Comparison of ENCODE assay signal across 9 cellular contexts in genomic region chr5:6829150-6829784, GRCh38.
A peak's percentile ranks its signal among the peaks of the same experiment; 100 is the strongest.
DNase-seq lines count a peak whose midpoint lies in the region; ATAC-seq lines count a peak whose summit lies in the region.
"Had no signal": no experiment of that assay in that cellular context is flagged by ENCODE, and none has a peak within 500 bp of the region (broad histone marks: within the 10 kb centered on the region; RNA-seq: fewer than 3 reads in every experiment).

No MANE protein-coding gene starts in this region.

- no peak overlapping the region for H3K4me2 ChIP-seq in mesendoderm (ENCODE audit: low read length)

- intact Hi-C loops in dendritic cell treated with granulocyte-macrophage colony-stimulating factor and Interleukin-4, amounts not matched to agents 40 ng/mL and 50 ng/mL, for 4 days (cut with micrococcal nuclease), result no loop called here

- no peak overlapping the region for H2BK120ac ChIP-seq in mesendoderm (ENCODE audit: low read depth, low read length)

- no peaks in the 10 kb centered on the region for H3K4me1 ChIP-seq in mesendoderm (ENCODE audit: control insufficient read depth, low read depth, low read length)

- H3K56ac ChIP-seq in mesendoderm (ENCODE audit: low read length), result no peak overlapping the region

- H3K4ac ChIP-seq in mesendoderm (ENCODE audit: low read depth, low read length), result no peak overlapping the region

- no peak overlapping the region for H3K27ac ChIP-seq in mesendoderm (ENCODE audit: low read depth, low read length)
- H3K27ac ChIP-seq: neutrophil had no signal

- no peaks in the 10 kb centered on the region for H3K36me3 Mint-ChIP-seq in dendritic cell treated with granulocyte-macrophage colony-stimulating factor and Interleukin-4, amounts not matched to agents 40 ng/mL and 50 ng/mL, for 4 days (ENCODE audit: low read depth)

- peaks cover 18% of the 10 kb centered on the region for H3K4me1 Mint-ChIP-seq in dendritic cell treated with granulocyte-macrophage colony-stimulating factor and Interleukin-4, amounts not matched to agents 40 ng/mL and 50 ng/mL, for 4 days (ENCODE audit: low read depth)

- H3K27me3 Mint-ChIP-seq in dendritic cell treated with granulocyte-macrophage colony-stimulating factor and Interleukin-4, amounts not matched to agents 40 ng/mL and 50 ng/mL, for 4 days, result no peaks in the 10 kb centered on the region

- no peak overlapping the region for H4K5ac ChIP-seq in mesendoderm (ENCODE audit: low read length)

- H3K27me3 ChIP-seq in mesendoderm (ENCODE audit: insufficient read depth, low read length, poor library complexity), result no peaks in the 10 kb centered on the region
- H3K27me3 ChIP-seq: neutrophil had no signal

- no peaks in the 10 kb centered on the region for H3K79me1 ChIP-seq in mesendoderm (ENCODE audit: low read length)

- no peak overlapping the region for H2BK5ac ChIP-seq in mesendoderm (ENCODE audit: low read length)

- no peak overlapping the region for H3K9ac ChIP-seq in mesendoderm (ENCODE audit: low read length)

- WGBS in mesendoderm (ENCODE audit: extremely low coverage, insufficient coverage, low lambda C conversion rate), result no CpG with 5 or more reads among the region's 5 CpGs

- peak overlapping the region; percentile 33 for H3K27ac Mint-ChIP-seq in dendritic cell treated with granulocyte-macrophage colony-stimulating factor and Interleukin-4, amounts not matched to agents 40 ng/mL and 50 ng/mL, for 4 days

- H2AK5ac ChIP-seq in mesendoderm (ENCODE audit: low read length), result no peak overlapping the region

- no peak overlapping the region for H3K18ac ChIP-seq in mesendoderm (ENCODE audit: low read length)

- H3K36me3 ChIP-seq in mesendoderm (ENCODE audit: control insufficient read depth, insufficient read depth, low read length), result no peaks in the 10 kb centered on the region
- H3K36me3 ChIP-seq: neutrophil had no signal

- H3K4me3 ChIP-seq in mesendoderm (ENCODE audit: low read length), result no peak overlapping the region

- H3K9me3 Mint-ChIP-seq in dendritic cell treated with granulocyte-macrophage colony-stimulating factor and Interleukin-4, amounts not matched to agents 40 ng/mL and 50 ng/mL, for 4 days, result peaks cover 9% of the 10 kb centered on the region

- H3K79me2 ChIP-seq in mesendoderm (ENCODE audit: control insufficient read depth, insufficient read depth, low read length), result no peaks in the 10 kb centered on the region

- no peak overlapping the region for H3K23ac ChIP-seq in mesendoderm (ENCODE audit: low read length)

- H4K8ac ChIP-seq in mesendoderm (ENCODE audit: low read depth, low read length), result no peak overlapping the region

- ATAC-seq in GM21367 (IDR thresholded peaks at IDR 0.05; ENCODE audit: unreplicated experiment) (peak; percentile 85), HG03520 (IDR thresholded peaks at IDR 0.05; ENCODE audit: unreplicated experiment) (peak; percentile 55)

- no peak overlapping the region for H3K4me3 Mint-ChIP-seq in dendritic cell treated with granulocyte-macrophage colony-stimulating factor and Interleukin-4, amounts not matched to agents 40 ng/mL and 50 ng/mL, for 4 days

- DNase-seq in DMS 273 treated with DMSO at 0.1 percent for 48 hours (lab: John Stamatoyannopoulos, UW) (peak; percentile 16), mesendoderm (no peak), mesenteric fat pad (ENCODE audit: low spot score) (no peak), NCI-H2081 (lab: John Stamatoyannopoulos, UW) (no peak), NCI-H2029 (lab: John Stamatoyannopoulos, UW) (no peak)

- no peak overlapping the region for H2BK15ac ChIP-seq in mesendoderm (replicated peaks; ENCODE audit: low read depth)
